In genomic region chr10:101291254-101292193, GRCh38 we compare ENCODE assay signal across 1 cellular context.
TF ChIP-seq lines count a peak whose summit lies in the region.

No MANE protein-coding gene starts in this region.

TF ChIP-seq in H1, 55 proteins besides CTCF, POLR2A, EP300 and RAD21 (continued from another document):
- no peak for TF ChIP-seq CHD7 (IDR thresholded peaks at IDR 0.05; ENCODE audit: insufficient replicate concordance, low read length)
- no peak for TF ChIP-seq CHD1 (IDR thresholded peaks at IDR 0.05; ENCODE audit: low read depth, low read length)
- peak; percentile 39; the same call in 1 of the 2 replicates for TF ChIP-seq BACH1 (IDR thresholded peaks at IDR 0.05; ENCODE audit: low read length)
- TF ChIP-seq GTF2F1 (IDR thresholded peaks at IDR 0.05; ENCODE audit: borderline replicate concordance, low read depth, low read length) = no peak
- TF ChIP-seq SIN3A (conservative IDR thresholded peaks at IDR 0.05 in 1 of 2, IDR thresholded peaks at IDR 0.05 in 1 of 2; ENCODE audit: low read depth in 1 of 2, low read length in 2 of 2) = 0 out of 4 replicates have a peak, but pooled peaks of 1 of the 2 experiments have one; percentile 46
- no peak for TF ChIP-seq ATF3 (IDR thresholded peaks at IDR 0.05; ENCODE audit: insufficient read depth, low read depth, low read length)
- TF ChIP-seq SUZ12 (IDR thresholded peaks at IDR 0.05; ENCODE audit: low read length) = peak; percentile 38
- TF ChIP-seq RNF2 (IDR thresholded peaks at IDR 0.05; ENCODE audit: borderline replicate concordance, low read depth, low read length, missing control alignments, poor library complexity, severe bottlenecking) = no peak
- no peak for TF ChIP-seq SIX5 (IDR thresholded peaks at IDR 0.05; ENCODE audit: low read depth, low read length)
- no peak for TF ChIP-seq PHF8 (conservative IDR thresholded peaks at IDR 0.05; ENCODE audit: low read depth, low read length)
- no peak for TF ChIP-seq TAF7 (optimal IDR thresholded peaks at IDR 0.05; ENCODE audit: borderline replicate concordance, low read depth, low read length)
- TF ChIP-seq CBX8 (IDR thresholded peaks at IDR 0.05; ENCODE audit: borderline replicate concordance, low read depth, low read length) = no peak
- no peak for TF ChIP-seq RBBP5 (IDR thresholded peaks at IDR 0.05; ENCODE audit: borderline replicate concordance, low read depth, low read length)
- TF ChIP-seq MAX (IDR thresholded peaks at IDR 0.05) = no peak
- TF ChIP-seq KDM1A (IDR thresholded peaks at IDR 0.05; ENCODE audit: borderline replicate concordance, low read length) = no peak
- TF ChIP-seq HDAC2 (IDR thresholded peaks at IDR 0.05; ENCODE audit: borderline replicate concordance in 1 of 2, low read depth in 2 of 2, low read length in 2 of 2) = peak in 1 of 2 experiments; percentile 20; a peak in 1 of 4 replicates
- no peak for TF ChIP-seq POU5F1 (IDR thresholded peaks at IDR 0.05; ENCODE audit: low read depth, low read length)
- peak; percentile 85 for TF ChIP-seq KDM4A (IDR thresholded peaks at IDR 0.05; ENCODE audit: low read depth, low read length, severe bottlenecking)
- no peak for TF ChIP-seq SAP30 (IDR thresholded peaks at IDR 0.05; ENCODE audit: insufficient read depth, insufficient replicate concordance, low read length)
- no peak for TF ChIP-seq SP1 (IDR thresholded peaks at IDR 0.05; ENCODE audit: low read depth, low read length)
- no peak for TF ChIP-seq ATF2 (IDR thresholded peaks at IDR 0.05; ENCODE audit: low read length)
